Comparison of ENCODE assay signal across 2 cellular contexts in the genomic region with DNA sequence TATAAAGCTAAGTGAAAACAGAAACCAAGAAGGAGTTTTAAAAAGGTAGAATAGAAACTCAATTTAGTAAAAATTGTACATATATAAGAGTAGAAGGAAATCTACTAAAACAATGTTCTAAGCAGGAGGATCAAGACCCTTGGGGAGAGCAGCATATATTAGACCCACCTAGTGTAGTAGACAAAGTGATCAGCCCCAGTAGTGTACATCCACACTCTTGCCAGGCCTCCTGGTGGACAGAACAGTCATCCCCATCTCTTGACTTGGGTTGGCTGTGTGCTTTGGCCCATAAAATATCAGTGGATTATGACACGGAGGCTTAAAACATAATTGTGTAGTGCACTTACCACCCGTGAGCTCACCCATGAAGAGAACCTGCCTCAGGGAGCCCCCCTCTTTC.
TF ChIP-seq lines count a peak whose summit lies in the region.

No MANE protein-coding gene starts in this region.

TF ChIP-seq in HepG2, 621 proteins besides CTCF, POLR2A, EP300 and RAD21:
- TF ChIP-seq, protein P1, sequence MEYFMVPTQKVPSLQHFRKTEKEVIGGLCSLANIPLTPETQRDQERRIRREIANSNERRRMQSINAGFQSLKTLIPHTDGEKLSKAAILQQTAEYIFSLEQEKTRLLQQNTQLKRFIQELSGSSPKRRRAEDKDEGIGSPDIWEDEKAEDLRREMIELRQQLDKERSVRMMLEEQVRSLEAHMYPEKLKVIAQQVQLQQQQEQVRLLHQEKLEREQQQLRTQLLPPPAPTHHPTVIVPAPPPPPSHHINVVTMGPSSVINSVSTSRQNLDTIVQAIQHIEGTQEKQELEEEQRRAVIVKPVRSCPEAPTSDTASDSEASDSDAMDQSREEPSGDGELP (IDR thresholded peaks at IDR 0.05; ENCODE audit: borderline replicate concordance, low read depth), result no peak
- no peak for TF ChIP-seq ZEB1 (IDR thresholded peaks at IDR 0.05; ENCODE audit: insufficient replicate concordance, low read depth)
- TF ChIP-seq IRX3 (CRISPR knock-in tag; IDR thresholded peaks at IDR 0.05; ENCODE audit: borderline replicate concordance, low read depth), result no peak
- TF ChIP-seq ZNF232 (CRISPR knock-in tag; IDR thresholded peaks at IDR 0.05; ENCODE audit: borderline replicate concordance), result no peak
- TF ChIP-seq CEBPG (CRISPR knock-in tag; IDR thresholded peaks at IDR 0.05), result no peak
- no peak for TF ChIP-seq ZNF335 (CRISPR knock-in tag; IDR thresholded peaks at IDR 0.05)
- no peak for TF ChIP-seq NFKB2 (CRISPR knock-in tag; IDR thresholded peaks at IDR 0.05; ENCODE audit: borderline replicate concordance)
TF ChIP-seq in HepG2: peak in this region for 0.

TF ChIP-seq in HCT116, 20 proteins besides CTCF, POLR2A, EP300 and RAD21:
- TF ChIP-seq, protein P2, sequence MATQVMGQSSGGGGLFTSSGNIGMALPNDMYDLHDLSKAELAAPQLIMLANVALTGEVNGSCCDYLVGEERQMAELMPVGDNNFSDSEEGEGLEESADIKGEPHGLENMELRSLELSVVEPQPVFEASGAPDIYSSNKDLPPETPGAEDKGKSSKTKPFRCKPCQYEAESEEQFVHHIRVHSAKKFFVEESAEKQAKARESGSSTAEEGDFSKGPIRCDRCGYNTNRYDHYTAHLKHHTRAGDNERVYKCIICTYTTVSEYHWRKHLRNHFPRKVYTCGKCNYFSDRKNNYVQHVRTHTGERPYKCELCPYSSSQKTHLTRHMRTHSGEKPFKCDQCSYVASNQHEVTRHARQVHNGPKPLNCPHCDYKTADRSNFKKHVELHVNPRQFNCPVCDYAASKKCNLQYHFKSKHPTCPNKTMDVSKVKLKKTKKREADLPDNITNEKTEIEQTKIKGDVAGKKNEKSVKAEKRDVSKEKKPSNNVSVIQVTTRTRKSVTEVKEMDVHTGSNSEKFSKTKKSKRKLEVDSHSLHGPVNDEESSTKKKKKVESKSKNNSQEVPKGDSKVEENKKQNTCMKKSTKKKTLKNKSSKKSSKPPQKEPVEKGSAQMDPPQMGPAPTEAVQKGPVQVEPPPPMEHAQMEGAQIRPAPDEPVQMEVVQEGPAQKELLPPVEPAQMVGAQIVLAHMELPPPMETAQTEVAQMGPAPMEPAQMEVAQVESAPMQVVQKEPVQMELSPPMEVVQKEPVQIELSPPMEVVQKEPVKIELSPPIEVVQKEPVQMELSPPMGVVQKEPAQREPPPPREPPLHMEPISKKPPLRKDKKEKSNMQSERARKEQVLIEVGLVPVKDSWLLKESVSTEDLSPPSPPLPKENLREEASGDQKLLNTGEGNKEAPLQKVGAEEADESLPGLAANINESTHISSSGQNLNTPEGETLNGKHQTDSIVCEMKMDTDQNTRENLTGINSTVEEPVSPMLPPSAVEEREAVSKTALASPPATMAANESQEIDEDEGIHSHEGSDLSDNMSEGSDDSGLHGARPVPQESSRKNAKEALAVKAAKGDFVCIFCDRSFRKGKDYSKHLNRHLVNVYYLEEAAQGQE (IDR thresholded peaks at IDR 0.05; ENCODE audit: low read depth), result no peak
- TF ChIP-seq ELF1 (IDR thresholded peaks at IDR 0.05; ENCODE audit: borderline replicate concordance, low read depth) (no peak), SP1 (IDR thresholded peaks at IDR 0.05; ENCODE audit: low read depth) (no peak), ZFX (IDR thresholded peaks at IDR 0.05) (no peak), YY1 (IDR thresholded peaks at IDR 0.05; ENCODE audit: extremely low read depth, insufficient replicate concordance, low read depth, low read length) (no peak), FOSL1 (IDR thresholded peaks at IDR 0.05; ENCODE audit: low read depth) (no peak), SIN3A (IDR thresholded peaks at IDR 0.05; ENCODE audit: low read depth) (no peak), CBX3 (IDR thresholded peaks at IDR 0.05; ENCODE audit: low read depth) (no peak), JUND (IDR thresholded peaks at IDR 0.05) (no peak), ZNF274 (IDR thresholded peaks at IDR 0.05; ENCODE audit: low read depth, low read length) (no peak)
